Comparison of ENCODE assay signal across 9 cellular contexts in the genomic region with DNA sequence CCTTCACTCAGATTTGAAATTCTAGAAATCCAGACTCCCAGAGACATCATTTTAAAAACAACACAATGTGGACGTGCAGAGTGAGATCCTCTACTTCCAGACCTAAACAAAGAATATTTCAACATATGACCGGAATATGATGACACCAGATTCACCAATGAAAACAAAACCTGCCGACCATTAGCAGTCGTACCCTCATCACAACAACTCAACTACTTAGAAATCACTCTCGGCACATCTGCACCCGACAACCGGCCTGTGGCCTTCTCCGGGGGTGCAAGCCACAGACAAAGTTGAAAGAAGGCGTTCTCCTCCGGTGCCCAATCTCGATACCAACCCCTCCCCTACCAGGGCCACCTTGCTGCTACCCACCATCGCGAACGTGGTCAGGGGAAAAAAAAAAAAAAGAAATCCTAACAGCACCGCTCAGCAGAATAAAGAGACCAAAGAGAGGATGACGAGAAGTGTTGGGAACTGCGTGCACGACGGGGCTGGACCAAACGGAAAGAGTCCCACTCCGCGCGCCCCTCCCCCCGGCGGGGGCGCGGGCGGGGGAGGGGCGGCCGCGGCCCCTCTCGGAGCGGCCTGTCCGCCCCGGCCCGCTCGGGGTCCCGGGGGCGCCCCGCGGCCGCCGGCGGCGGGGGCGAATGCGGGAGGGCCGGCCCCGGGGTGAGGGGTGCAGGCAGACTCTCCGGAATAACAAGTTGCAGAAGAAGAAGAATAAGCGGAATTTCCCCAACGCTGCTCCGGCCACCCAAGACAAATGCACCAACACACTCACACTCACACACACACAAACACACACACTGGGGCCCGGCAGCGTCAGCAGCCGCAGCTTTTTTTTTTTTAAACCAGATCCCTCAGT. TPM values are rescaled to one million over a fixed set of nuclear protein-coding genes. Genes with fewer than 3 reads are reported as not detected.
DNase-seq lines count a peak whose midpoint lies in the region; ATAC-seq, FAIRE-seq and TF ChIP-seq lines count a peak whose summit lies in the region.
"Had no signal": no experiment of that assay in that cellular context is flagged by ENCODE, and none has a peak within 500 bp of the region (broad histone marks: within the 10 kb centered on the region; RNA-seq: fewer than 3 reads in every experiment).

No MANE protein-coding gene starts in this region.

- peaks cover 17% of the 10 kb centered on the region for H3K36me3 Mint-ChIP-seq in Caco-2 (ENCODE audit: insufficient read depth, unreplicated experiment)
- peaks cover 4% of the 10 kb centered on the region for H3K36me3 Mint-ChIP-seq in endothelial cell (ENCODE audit: low read depth, unreplicated experiment)

- BruUV-seq in Caco-2 (replicated peaks; lab: Mats Ljungman, UMichigan): no TSS peak

- intact Hi-C loops in Caco-2 (cut with micrococcal nuclease; ENCODE audit: unreplicated experiment) (loop anchor here (5.0 to 10.0 kb wide), 2 partner anchors 118 to 195 kb away; no protein-coding TSS in a partner anchor), mucosa of descending colon (cut with DNase I, micrococcal nuclease) (no loop called here)

- CTCF ChIA-PET in Caco-2 (lab: Charles Lee): no interaction called here

- H3K9me3 Mint-ChIP-seq in Caco-2 (ENCODE audit: unreplicated experiment): no peaks in the 10 kb centered on the region
- no peaks in the 10 kb centered on the region for H3K9me3 Mint-ChIP-seq in endothelial cell (ENCODE audit: unreplicated experiment)

- ATAC-seq in mucosa of descending colon (no peak), GM21367 (IDR thresholded peaks at IDR 0.05; ENCODE audit: unreplicated experiment) (no peak)

- H3K9me3 ChIP-seq in Caco-2 (no peaks in the 10 kb centered on the region), mucosa of descending colon (no peaks in the 10 kb centered on the region)

- H3K36me3 ChIP-seq in Caco-2 (ENCODE audit: control insufficient read depth, insufficient read depth, low read length) (no peaks in the 10 kb centered on the region), mucosa of descending colon (ENCODE audit: low read depth) (no peaks in the 10 kb centered on the region)

- DNase-seq in Caco-2 (peak in 1 of 2 experiments; percentile 59), H54 (ENCODE audit: insufficient read length, low spot score) (no peak), NCI-H748 (lab: John Stamatoyannopoulos, UW; ENCODE audit: unreplicated experiment) (peak; percentile 68), endothelial cell (ENCODE audit: low spot score) (peak; percentile 59), mucosa of descending colon (peak; percentile 62 to 68 (median 66))
- DNase-seq in activated CD8-positive, alpha-beta memory T cell treated with anti-CD3 and anti-CD28 coated beads for 4 hours (ENCODE audit: low read depth in 2 of 2): peak; percentile 27 to 35
- peak; percentile 27 to 47 for DNase-seq in stimulated activated CD8-positive, alpha-beta memory T cell treated with anti-CD3 and anti-CD28 coated beads, Interleukin-7, amount 100 ng/mL, for 4 hours (ENCODE audit: low read depth in 2 of 2)

- H3K27me3 Mint-ChIP-seq in Caco-2 (ENCODE audit: insufficient read depth, unreplicated experiment) (no peaks in the 10 kb centered on the region), endothelial cell (ENCODE audit: unreplicated experiment) (peaks cover 8% of the 10 kb centered on the region)

- TF ChIP-seq CTCF in Caco-2 (IDR thresholded peaks at IDR 0.05; ENCODE audit: insufficient read depth in 1 of 2, low read depth in 1 of 2, low read length in 1 of 2, severe bottlenecking in 1 of 2, unreplicated experiment in 1 of 2): no peak
- no peak for TF ChIP-seq CTCF in endothelial cell (IDR thresholded peaks at IDR 0.05; ENCODE audit: unreplicated experiment)
- TF ChIP-seq CTCF in mucosa of descending colon (IDR thresholded peaks at IDR 0.05): no peak

- H3K4me1 ChIP-seq in Caco-2: peaks cover 5% of the 10 kb centered on the region; the same call in 1 of the 2 replicates
- H3K4me1 ChIP-seq in mucosa of descending colon (ENCODE audit: low read depth): no peaks in the 10 kb centered on the region

- peak overlapping the region; percentile 94 for H3K4me3 Mint-ChIP-seq in Caco-2 (ENCODE audit: unreplicated experiment)
- H3K4me3 Mint-ChIP-seq in endothelial cell (ENCODE audit: unreplicated experiment): peak overlapping the region; percentile 98

- FAIRE-seq in H54 (lab: Jason Lieb, UNC): peak; percentile 92
- FAIRE-seq: TTC549 had no signal

- H3K4me3 ChIP-seq in Caco-2 (ENCODE audit: low read depth, low read length) (peak overlapping the region; percentile 85), mucosa of descending colon (peak overlapping the region; percentile 30)

- H3K27ac Mint-ChIP-seq in Caco-2 (ENCODE audit: unreplicated experiment) (peak overlapping the region; percentile 87), endothelial cell (ENCODE audit: unreplicated experiment) (peak overlapping the region; percentile 93)

- no peak for TF ChIP-seq POLR2A in H54 (IDR thresholded peaks at IDR 0.05; ENCODE audit: low read depth, low read length)

- POLR2A ChIA-PET in Caco-2 (lab: Charles Lee): interaction anchor here (0.5 kb wide), 1 partner anchor 13 kb away, joined by 4 read pairs; no protein-coding TSS in a partner anchor

- H3K4me1 Mint-ChIP-seq in Caco-2 (ENCODE audit: low read depth, unreplicated experiment): peaks cover 13% of the 10 kb centered on the region
- H3K4me1 Mint-ChIP-seq in endothelial cell (ENCODE audit: unreplicated experiment): peaks cover 14% of the 10 kb centered on the region

- no peaks in the 10 kb centered on the region for H3K27me3 ChIP-seq in Caco-2 (replicated peaks; ENCODE audit: control insufficient read depth, insufficient read depth, low read length)

RNA-seq across cellular contexts. Expression of a gene that starts 1.7 kb away (rescaled TPM):
- total RNA-seq in Caco-2 (2022) (20.0 and 21.8 TPM in 2 replicates), endothelial cell (ENCODE audit: unreplicated experiment) (52.8 TPM), mucosa of descending colon (10 to 100 TPM; 20.3 to 78.1 (median 23.3) TPM)
